8 cellular contexts compared by ENCODE assay signal in the genomic region with DNA sequence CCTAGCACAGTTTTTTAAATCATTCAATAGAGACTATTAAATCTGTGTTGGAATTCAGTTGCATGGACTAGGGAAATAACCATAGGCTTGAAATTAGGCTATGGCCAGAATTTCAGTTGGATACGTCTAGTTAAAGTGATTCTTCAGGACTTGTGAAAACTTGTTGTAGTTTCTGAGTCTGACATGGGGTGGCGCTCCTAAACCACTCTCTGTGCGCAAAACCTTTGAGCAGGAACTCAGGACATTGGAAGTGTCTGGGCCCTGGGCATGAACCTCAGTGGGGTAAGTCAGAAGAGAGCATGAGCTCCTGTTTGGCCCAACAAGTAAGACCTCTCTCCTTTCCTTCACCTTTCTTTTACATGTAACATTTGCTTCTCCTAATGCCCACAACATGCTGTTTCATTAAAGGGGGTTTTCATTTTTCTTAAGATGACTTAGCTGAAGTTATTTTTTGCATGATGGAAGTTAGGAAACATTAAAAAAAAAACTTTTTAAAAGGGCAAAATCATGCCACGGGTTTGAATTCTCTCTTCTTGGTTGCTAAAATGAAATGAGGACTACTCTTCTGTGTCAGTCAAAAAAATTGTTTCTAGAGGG. TPM values are rescaled to one million over a fixed set of nuclear protein-coding genes. Genes with fewer than 3 reads are reported as not detected.
DNase-seq lines count a peak whose midpoint lies in the region; ATAC-seq, FAIRE-seq and TF ChIP-seq lines count a peak whose summit lies in the region.

No MANE protein-coding gene starts in this region.

- TF ChIP-seq CTCF in DOHH2 (IDR thresholded peaks at IDR 0.05; ENCODE audit: low read depth, low read length, poor library complexity, severe bottlenecking) (peak; percentile 74), bronchial epithelial cell (IDR thresholded peaks at IDR 0.05; ENCODE audit: insufficient read depth, low read length, severe bottlenecking) (peak; percentile 82), type B pancreatic cell (conservative IDR thresholded peaks at IDR 0.05) (peak; percentile 78)

- H3K36me3 Mint-ChIP-seq in type B pancreatic cell = no peaks in the 10 kb centered on the region
- H3K36me3 Mint-ChIP-seq in CD8-positive, alpha-beta memory T cell = no peaks in the 10 kb centered on the region

- H4K20me1 ChIP-seq in DOHH2 (ENCODE audit: control insufficient read depth, insufficient read depth, low read depth, low read length) = no peaks in the 10 kb centered on the region

- no peaks in the 10 kb centered on the region for H3K79me2 ChIP-seq in DOHH2 (ENCODE audit: control insufficient read depth, low read length)

- H3K4me3 ChIP-seq in DOHH2 (ENCODE audit: low read length) = no peak overlapping the region
- no peak overlapping the region for H3K4me3 ChIP-seq in NT2/D1 (ENCODE audit: insufficient read length, low read depth)
- no peak overlapping the region for H3K4me3 ChIP-seq in bronchial epithelial cell (ENCODE audit: low read depth, low read length)
- H3K4me3 ChIP-seq in CD8-positive, alpha-beta memory T cell (ENCODE audit: low read length) = no peak overlapping the region

- no peak overlapping the region for H3K9ac ChIP-seq in NT2/D1 (ENCODE audit: insufficient read length, low read depth)

- H3K4me2 ChIP-seq in DOHH2 (ENCODE audit: low read length) = no peak overlapping the region

- POLR2A ChIA-PET in CD8-positive, alpha-beta memory T cell (lab: Charles Lee) = no interaction called here

- DNase-seq in HS-27A (ENCODE audit: low read depth) = peak; percentile 85
- peak; percentile 80 for DNase-seq in NT2/D1 (ENCODE audit: low read depth, low spot score)
- DNase-seq in bronchial epithelial cell (ENCODE audit: low read depth) = peak; percentile 65
- DNase-seq in left kidney (ENCODE audit: low read depth, low spot score) = peak; percentile 88
- DNase-seq in type B pancreatic cell (ENCODE audit: extremely low spot score, unreplicated experiment) = no peak
- DNase-seq in CD8-positive, alpha-beta memory T cell = no peak

- no peaks in the 10 kb centered on the region for H3K9me2 ChIP-seq in DOHH2 (replicated peaks; ENCODE audit: control insufficient read depth, low read length)

- H3K4me3 Mint-ChIP-seq in type B pancreatic cell = no peak overlapping the region
- no peak overlapping the region for H3K4me3 Mint-ChIP-seq in CD8-positive, alpha-beta memory T cell

- H3K4me1 ChIP-seq in DOHH2 (ENCODE audit: control insufficient read depth, low read length) = no peaks in the 10 kb centered on the region
- no peaks in the 10 kb centered on the region for H3K4me1 ChIP-seq in NT2/D1 (ENCODE audit: insufficient read depth, insufficient read length)
- H3K4me1 ChIP-seq in CD8-positive, alpha-beta memory T cell (ENCODE audit: insufficient read depth, low read length) = no peaks in the 10 kb centered on the region

- no peak for ATAC-seq in GM19452 (IDR thresholded peaks at IDR 0.05; ENCODE audit: unreplicated experiment)

- H3K4me1 Mint-ChIP-seq in type B pancreatic cell (ENCODE audit: unreplicated experiment) = no peaks in the 10 kb centered on the region
- H3K4me1 Mint-ChIP-seq in CD8-positive, alpha-beta memory T cell = no peaks in the 10 kb centered on the region

- no peak overlapping the region for H3K27ac ChIP-seq in DOHH2 (ENCODE audit: low read depth, low read length)
- H3K27ac ChIP-seq in CD8-positive, alpha-beta memory T cell (ENCODE audit: low read depth, low read length) = no peak overlapping the region

- no peak for FAIRE-seq in bronchial epithelial cell (lab: Jason Lieb, UNC)

- peaks cover 2% of the 10 kb centered on the region for H3K27me3 Mint-ChIP-seq in type B pancreatic cell
- peaks cover 13 to 48% of the 10 kb centered on the region in 2 donors for H3K27me3 Mint-ChIP-seq in CD8-positive, alpha-beta memory T cell

- no peak overlapping the region for H3K27ac Mint-ChIP-seq in type B pancreatic cell
- H3K27ac Mint-ChIP-seq in CD8-positive, alpha-beta memory T cell = peak overlapping the region in 1 of 8 donors; percentile 7

- H3K9me3 Mint-ChIP-seq in type B pancreatic cell = no peaks in the 10 kb centered on the region
- H3K9me3 Mint-ChIP-seq in CD8-positive, alpha-beta memory T cell = peaks cover 2 to 4% (median 2%) of the 10 kb centered on the region in 5 donors

- no peaks in the 10 kb centered on the region for H3F3A ChIP-seq in DOHH2 (ENCODE audit: control insufficient read depth, insufficient read depth)

- H3K27me3 ChIP-seq in DOHH2 (ENCODE audit: control insufficient read depth, low read length) (peaks cover 11% of the 10 kb centered on the region; the same call in 1 of the 2 replicates), NT2/D1 (ENCODE audit: insufficient read depth, insufficient read length) (no peaks in the 10 kb centered on the region), bronchial epithelial cell (ENCODE audit: control insufficient read depth, insufficient read depth, low read length) (peaks cover 2% of the 10 kb centered on the region)
- peaks cover 8% of the 10 kb centered on the region for H3K27me3 ChIP-seq in CD8-positive, alpha-beta memory T cell (ENCODE audit: insufficient read depth, low read length, poor library complexity, severe bottlenecking)

- CTCF ChIA-PET in CD8-positive, alpha-beta memory T cell (lab: Charles Lee) = no interaction called here

- no peaks in the 10 kb centered on the region for H3K9me3 ChIP-seq in DOHH2 (ENCODE audit: control insufficient read depth, insufficient read depth, low read length)
- H3K9me3 ChIP-seq in NT2/D1 (ENCODE audit: insufficient read depth, low read length) = no peaks in the 10 kb centered on the region
- H3K9me3 ChIP-seq in CD8-positive, alpha-beta memory T cell (ENCODE audit: low read length) = no peaks in the 10 kb centered on the region

- H3K36me3 ChIP-seq in DOHH2 (ENCODE audit: control insufficient read depth, low read length) = no peaks in the 10 kb centered on the region
- H3K36me3 ChIP-seq in NT2/D1 (ENCODE audit: insufficient read depth, insufficient read length, low read length) = no peaks in the 10 kb centered on the region
- no peaks in the 10 kb centered on the region for H3K36me3 ChIP-seq in bronchial epithelial cell (ENCODE audit: control insufficient read depth, insufficient read depth, low read length)
- no peaks in the 10 kb centered on the region for H3K36me3 ChIP-seq in CD8-positive, alpha-beta memory T cell (ENCODE audit: insufficient read depth, low read length)

RNA-seq across cellular contexts. Expression of a gene that starts 17.1 kb away (rescaled TPM):
- total RNA-seq in bronchial epithelial cell (not detected in 2 replicates), type B pancreatic cell (ENCODE audit: low replicate concordance) (0.14 TPM in 1 of 2 replicates, not detected in the other)
- not detected for total RNA-seq in CD8-positive, alpha-beta memory T cell
- polyA plus RNA-seq in CD8-positive, alpha-beta memory T cell = not detected

Comparison
In these comparisons a context has a peak if more than half of its experiments do, and no peak if none do; other contexts are left out.
1. DNase-seq: peak in HS-27A (single experiment), NT2/D1 (single experiment), bronchial epithelial cell (single experiment) and left kidney (single experiment); none in type B pancreatic cell (single experiment) and CD8-positive, alpha-beta memory T cell (0 of 5).
2. Peak in every context shown above with its lines, with median percentiles within 50 percentile points of each other: CTCF ChIP-seq.